17 cellular contexts compared by ENCODE assay signal in the genomic region with DNA sequence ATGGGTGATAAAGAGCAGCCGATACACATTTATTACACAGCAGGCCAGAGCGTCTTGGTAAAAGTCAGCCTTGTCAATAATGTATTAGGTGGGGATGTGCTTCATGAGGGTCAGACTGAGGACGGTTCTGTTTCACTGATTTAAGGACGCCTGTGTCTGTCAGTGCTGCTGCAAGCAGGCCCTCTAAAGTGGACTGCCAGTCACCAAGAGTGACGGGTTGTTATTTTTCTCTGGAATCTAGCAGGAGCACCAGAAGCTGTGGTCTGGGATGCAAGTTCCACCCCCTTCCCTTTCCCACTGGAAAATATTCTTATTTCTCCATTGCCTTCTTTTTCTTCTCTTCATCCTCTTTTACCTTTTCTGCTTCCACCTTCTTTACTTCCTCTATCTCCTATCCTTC.
"Had no signal": no experiment of that assay in that cellular context is flagged by ENCODE, and none has a peak within 500 bp of the region (broad histone marks: within the 10 kb centered on the region; RNA-seq: fewer than 3 reads in every experiment).

No MANE protein-coding gene starts in this region.

- H3K27me3 Mint-ChIP-seq: dendritic cell treated with granulocyte-macrophage colony-stimulating factor and Interleukin-4, amounts not matched to agents 40 ng/mL and 50 ng/mL, for 4 days had no signal

- H3K36me3 Mint-ChIP-seq: activated CD4-positive, alpha-beta memory T cell treated with anti-CD3 and anti-CD28 coated beads for 36 hours; activated naive CD8-positive, alpha-beta T cell treated with anti-CD3 and anti-CD28 coated beads, Interleukin-2, amount 10 ng/mL, durations not matched to agents 7 days and 5 days; brain; natural killer cell had no signal

- H3K27me3 ChIP-seq: esophagus squamous epithelium, transverse colon, uterus had no signal

- H3K4me3 Mint-ChIP-seq: activated CD4-positive, alpha-beta memory T cell treated with anti-CD3 and anti-CD28 coated beads for 36 hours; activated naive CD8-positive, alpha-beta T cell treated with anti-CD3 and anti-CD28 coated beads, Interleukin-2, amount 10 ng/mL, durations not matched to agents 7 days and 5 days; brain; dendritic cell treated with granulocyte-macrophage colony-stimulating factor and Interleukin-4, amounts not matched to agents 40 ng/mL and 50 ng/mL, for 4 days; effector memory CD8-positive, alpha-beta T cell; natural killer cell; T-helper 2 cell treated with Interferon-gamma antibody and Interleukin-4, amounts not matched to agents 5 μg/mL and 100 μg/mL, for 36 hours had no signal

- H3K27ac ChIP-seq: esophagus squamous epithelium, SK-N-MC, transverse colon had no signal

- ATAC-seq: effector memory CD8-positive, alpha-beta T cell; natural killer cell had no signal

- DNase-seq: activated CD4-positive, alpha-beta memory T cell treated with anti-CD3 and anti-CD28 coated beads for 36 hours; activated CD4-positive, alpha-beta T cell treated with anti-CD3 and anti-CD28 coated beads for 4 hours; activated naive CD8-positive, alpha-beta T cell treated with anti-CD3 and anti-CD28 coated beads, Interleukin-2, amount 10 ng/mL, durations not matched to agents 7 days and 5 days; effector memory CD8-positive, alpha-beta T cell; esophagus squamous epithelium; islet precursor cell; mesendoderm; natural killer cell; stimulated activated CD4-positive, alpha-beta T cell treated with anti-CD3 and anti-CD28 coated beads, Interleukin-2, amount 100 ng/mL, for 24 hours; stimulated activated naive CD4-positive, alpha-beta T cell treated with Interleukin-2 at 50 U/mL for 16 hours; transverse colon; uterus had no signal

- H3K4me3 ChIP-seq: esophagus squamous epithelium, SK-N-MC, transverse colon, uterus had no signal

- H3K9me3 Mint-ChIP-seq: activated CD4-positive, alpha-beta memory T cell treated with anti-CD3 and anti-CD28 coated beads for 36 hours; activated naive CD8-positive, alpha-beta T cell treated with anti-CD3 and anti-CD28 coated beads, Interleukin-2, amount 10 ng/mL, durations not matched to agents 7 days and 5 days; brain; dendritic cell treated with granulocyte-macrophage colony-stimulating factor and Interleukin-4, amounts not matched to agents 40 ng/mL and 50 ng/mL, for 4 days; effector memory CD8-positive, alpha-beta T cell; natural killer cell; T-helper 2 cell treated with Interferon-gamma antibody and Interleukin-4, amounts not matched to agents 5 μg/mL and 100 μg/mL, for 36 hours had no signal

- H3K4me1 Mint-ChIP-seq: natural killer cell had no signal

- FAIRE-seq: TTC549 had no signal

- H3K4me1 ChIP-seq: esophagus squamous epithelium, transverse colon, uterus had no signal

- H3K9me3 ChIP-seq: esophagus squamous epithelium, transverse colon, uterus had no signal

- H3K27ac Mint-ChIP-seq: activated CD4-positive, alpha-beta memory T cell treated with anti-CD3 and anti-CD28 coated beads for 36 hours; activated naive CD8-positive, alpha-beta T cell treated with anti-CD3 and anti-CD28 coated beads, Interleukin-2, amount 10 ng/mL, durations not matched to agents 7 days and 5 days; dendritic cell treated with granulocyte-macrophage colony-stimulating factor and Interleukin-4, amounts not matched to agents 40 ng/mL and 50 ng/mL, for 4 days; effector memory CD8-positive, alpha-beta T cell; natural killer cell; T-helper 2 cell treated with Interferon-gamma antibody and Interleukin-4, amounts not matched to agents 5 μg/mL and 100 μg/mL, for 36 hours had no signal

- H3K36me3 ChIP-seq: esophagus squamous epithelium, transverse colon, uterus had no signal
